In genomic region chr4:70705146-70705855, GRCh38 we compare ENCODE assay signal across 1 cellular context.
TF ChIP-seq lines count a peak whose summit lies in the region.

No MANE protein-coding gene starts in this region.

TF ChIP-seq in HepG2, 621 proteins besides CTCF, POLR2A, EP300 and RAD21 (continued from another document and continues in another):
- TF ChIP-seq, protein P1, sequence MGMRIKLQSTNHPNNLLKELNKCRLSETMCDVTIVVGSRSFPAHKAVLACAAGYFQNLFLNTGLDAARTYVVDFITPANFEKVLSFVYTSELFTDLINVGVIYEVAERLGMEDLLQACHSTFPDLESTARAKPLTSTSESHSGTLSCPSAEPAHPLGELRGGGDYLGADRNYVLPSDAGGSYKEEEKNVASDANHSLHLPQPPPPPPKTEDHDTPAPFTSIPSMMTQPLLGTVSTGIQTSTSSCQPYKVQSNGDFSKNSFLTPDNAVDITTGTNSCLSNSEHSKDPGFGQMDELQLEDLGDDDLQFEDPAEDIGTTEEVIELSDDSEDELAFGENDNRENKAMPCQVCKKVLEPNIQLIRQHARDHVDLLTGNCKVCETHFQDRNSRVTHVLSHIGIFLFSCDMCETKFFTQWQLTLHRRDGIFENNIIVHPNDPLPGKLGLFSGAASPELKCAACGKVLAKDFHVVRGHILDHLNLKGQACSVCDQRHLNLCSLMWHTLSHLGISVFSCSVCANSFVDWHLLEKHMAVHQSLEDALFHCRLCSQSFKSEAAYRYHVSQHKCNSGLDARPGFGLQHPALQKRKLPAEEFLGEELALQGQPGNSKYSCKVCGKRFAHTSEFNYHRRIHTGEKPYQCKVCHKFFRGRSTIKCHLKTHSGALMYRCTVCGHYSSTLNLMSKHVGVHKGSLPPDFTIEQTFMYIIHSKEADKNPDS (CRISPR knock-in tag; IDR thresholded peaks at IDR 0.05), result no peak
- TF ChIP-seq HNRNPLL (IDR thresholded peaks at IDR 0.05; ENCODE audit: low read depth, low read length, poor library complexity, severe bottlenecking), result peak; percentile 86
- no peak for TF ChIP-seq ZFP37 (CRISPR knock-in tag; IDR thresholded peaks at IDR 0.05; ENCODE audit: borderline replicate concordance)
- no peak for TF ChIP-seq CEBPZ (IDR thresholded peaks at IDR 0.05; ENCODE audit: low read length)
- TF ChIP-seq ZNF567 (CRISPR knock-in tag; IDR thresholded peaks at IDR 0.05; ENCODE audit: borderline replicate concordance), result no peak
- TF ChIP-seq ZNF17 (CRISPR knock-in tag; IDR thresholded peaks at IDR 0.05), result no peak
- TF ChIP-seq HNRNPK (IDR thresholded peaks at IDR 0.05; ENCODE audit: low read depth, low read length, poor library complexity, severe bottlenecking), result no peak
- TF ChIP-seq PAWR (CRISPR knock-in tag; IDR thresholded peaks at IDR 0.05; ENCODE audit: borderline replicate concordance), result no peak
- TF ChIP-seq MAFF (IDR thresholded peaks at IDR 0.05; ENCODE audit: low read depth, low read length), result no peak
- TF ChIP-seq PTBP1 (IDR thresholded peaks at IDR 0.05; ENCODE audit: low read depth, low read length, poor library complexity, severe bottlenecking), result no peak
- TF ChIP-seq BRD4 (CRISPR knock-in tag; IDR thresholded peaks at IDR 0.05), result no peak
- no peak for TF ChIP-seq ATF7 (IDR thresholded peaks at IDR 0.05)
- TF ChIP-seq ATF7 (CRISPR knock-in tag; IDR thresholded peaks at IDR 0.05), result no peak
- no peak for TF ChIP-seq STAT5B (CRISPR knock-in tag; IDR thresholded peaks at IDR 0.05)
- TF ChIP-seq, protein P2, sequence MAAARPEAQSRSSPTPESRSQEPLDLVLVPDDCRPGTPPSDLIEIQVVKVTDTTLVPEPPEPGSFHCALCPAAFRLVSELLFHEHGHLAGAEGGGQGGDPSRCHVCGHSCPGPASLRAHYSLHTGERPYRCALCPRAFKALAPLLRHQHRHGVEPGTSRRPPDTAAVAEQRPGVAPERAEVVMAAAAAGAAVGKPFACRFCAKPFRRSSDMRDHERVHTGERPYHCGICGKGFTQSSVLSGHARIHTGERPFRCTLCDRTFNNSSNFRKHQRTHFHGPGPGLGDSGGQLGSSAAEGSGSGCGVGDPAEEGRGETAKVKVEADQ (CRISPR knock-in tag; IDR thresholded peaks at IDR 0.05; ENCODE audit: borderline replicate concordance), result no peak; the same call in 1 of the 2 replicates
- peak; percentile 97 for TF ChIP-seq PATZ1 (CRISPR knock-in tag; IDR thresholded peaks at IDR 0.05)
- TF ChIP-seq TEAD3 (CRISPR knock-in tag; optimal IDR thresholded peaks at IDR 0.05; ENCODE audit: borderline replicate concordance), result no peak
- no peak for TF ChIP-seq SMC3 (IDR thresholded peaks at IDR 0.05; ENCODE audit: low read length)
- 0 out of 2 replicates have a peak, but pooled peaks have one; percentile 27 for TF ChIP-seq MYNN (CRISPR knock-in tag; IDR thresholded peaks at IDR 0.05; ENCODE audit: low read depth)
- TF ChIP-seq ZNF775 (CRISPR knock-in tag; IDR thresholded peaks at IDR 0.05; ENCODE audit: borderline replicate concordance), result no peak
- TF ChIP-seq NFRKB (IDR thresholded peaks at IDR 0.05), result no peak
- TF ChIP-seq, protein P3, sequence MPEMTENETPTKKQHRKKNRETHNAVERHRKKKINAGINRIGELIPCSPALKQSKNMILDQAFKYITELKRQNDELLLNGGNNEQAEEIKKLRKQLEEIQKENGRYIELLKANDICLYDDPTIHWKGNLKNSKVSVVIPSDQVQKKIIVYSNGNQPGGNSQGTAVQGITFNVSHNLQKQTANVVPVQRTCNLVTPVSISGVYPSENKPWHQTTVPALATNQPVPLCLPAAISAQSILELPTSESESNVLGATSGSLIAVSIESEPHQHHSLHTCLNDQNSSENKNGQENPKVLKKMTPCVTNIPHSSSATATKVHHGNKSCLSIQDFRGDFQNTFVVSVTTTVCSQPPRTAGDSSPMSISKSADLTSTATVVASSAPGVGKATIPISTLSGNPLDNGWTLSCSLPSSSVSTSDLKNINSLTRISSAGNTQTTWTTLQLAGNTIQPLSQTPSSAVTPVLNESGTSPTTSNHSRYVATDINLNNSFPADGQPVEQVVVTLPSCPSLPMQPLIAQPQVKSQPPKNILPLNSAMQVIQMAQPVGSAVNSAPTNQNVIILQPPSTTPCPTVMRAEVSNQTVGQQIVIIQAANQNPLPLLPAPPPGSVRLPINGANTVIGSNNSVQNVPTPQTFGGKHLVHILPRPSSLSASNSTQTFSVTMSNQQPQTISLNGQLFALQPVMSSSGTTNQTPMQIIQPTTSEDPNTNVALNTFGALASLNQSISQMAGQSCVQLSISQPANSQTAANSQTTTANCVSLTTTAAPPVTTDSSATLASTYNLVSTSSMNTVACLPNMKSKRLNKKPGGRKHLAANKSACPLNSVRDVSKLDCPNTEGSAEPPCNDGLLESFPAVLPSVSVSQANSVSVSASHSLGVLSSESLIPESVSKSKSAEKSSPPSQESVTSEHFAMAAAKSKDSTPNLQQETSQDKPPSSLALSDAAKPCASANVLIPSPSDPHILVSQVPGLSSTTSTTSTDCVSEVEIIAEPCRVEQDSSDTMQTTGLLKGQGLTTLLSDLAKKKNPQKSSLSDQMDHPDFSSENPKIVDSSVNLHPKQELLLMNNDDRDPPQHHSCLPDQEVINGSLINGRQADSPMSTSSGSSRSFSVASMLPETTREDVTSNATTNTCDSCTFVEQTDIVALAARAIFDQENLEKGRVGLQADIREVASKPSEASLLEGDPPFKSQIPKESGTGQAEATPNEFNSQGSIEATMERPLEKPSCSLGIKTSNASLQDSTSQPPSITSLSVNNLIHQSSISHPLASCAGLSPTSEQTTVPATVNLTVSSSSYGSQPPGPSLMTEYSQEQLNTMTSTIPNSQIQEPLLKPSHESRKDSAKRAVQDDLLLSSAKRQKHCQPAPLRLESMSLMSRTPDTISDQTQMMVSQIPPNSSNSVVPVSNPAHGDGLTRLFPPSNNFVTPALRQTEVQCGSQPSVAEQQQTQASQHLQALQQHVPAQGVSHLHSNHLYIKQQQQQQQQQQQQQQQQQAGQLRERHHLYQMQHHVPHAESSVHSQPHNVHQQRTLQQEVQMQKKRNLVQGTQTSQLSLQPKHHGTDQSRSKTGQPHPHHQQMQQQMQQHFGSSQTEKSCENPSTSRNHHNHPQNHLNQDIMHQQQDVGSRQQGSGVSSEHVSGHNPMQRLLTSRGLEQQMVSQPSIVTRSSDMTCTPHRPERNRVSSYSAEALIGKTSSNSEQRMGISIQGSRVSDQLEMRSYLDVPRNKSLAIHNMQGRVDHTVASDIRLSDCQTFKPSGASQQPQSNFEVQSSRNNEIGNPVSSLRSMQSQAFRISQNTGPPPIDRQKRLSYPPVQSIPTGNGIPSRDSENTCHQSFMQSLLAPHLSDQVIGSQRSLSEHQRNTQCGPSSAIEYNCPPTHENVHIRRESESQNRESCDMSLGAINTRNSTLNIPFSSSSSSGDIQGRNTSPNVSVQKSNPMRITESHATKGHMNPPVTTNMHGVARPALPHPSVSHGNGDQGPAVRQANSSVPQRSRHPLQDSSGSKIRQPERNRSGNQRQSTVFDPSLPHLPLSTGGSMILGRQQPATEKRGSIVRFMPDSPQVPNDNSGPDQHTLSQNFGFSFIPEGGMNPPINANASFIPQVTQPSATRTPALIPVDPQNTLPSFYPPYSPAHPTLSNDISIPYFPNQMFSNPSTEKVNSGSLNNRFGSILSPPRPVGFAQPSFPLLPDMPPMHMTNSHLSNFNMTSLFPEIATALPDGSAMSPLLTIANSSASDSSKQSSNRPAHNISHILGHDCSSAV (CRISPR knock-in tag; IDR thresholded peaks at IDR 0.05; ENCODE audit: borderline replicate concordance), result no peak
- no peak for TF ChIP-seq ZNF234 (CRISPR knock-in tag; conservative IDR thresholded peaks at IDR 0.05)
- no peak; the same call in 1 of the 2 replicates for TF ChIP-seq SPEN (CRISPR knock-in tag; IDR thresholded peaks at IDR 0.05; ENCODE audit: low read depth)
- TF ChIP-seq FOXA1 (IDR thresholded peaks at IDR 0.05), result no peak
- TF ChIP-seq FOXA1 (CRISPR knock-in tag; IDR thresholded peaks at IDR 0.05), result no peak; the same call in 1 of the 2 replicates
- no peak for TF ChIP-seq HNF4A (CRISPR knock-in tag; IDR thresholded peaks at IDR 0.05)
- TF ChIP-seq, protein P4, sequence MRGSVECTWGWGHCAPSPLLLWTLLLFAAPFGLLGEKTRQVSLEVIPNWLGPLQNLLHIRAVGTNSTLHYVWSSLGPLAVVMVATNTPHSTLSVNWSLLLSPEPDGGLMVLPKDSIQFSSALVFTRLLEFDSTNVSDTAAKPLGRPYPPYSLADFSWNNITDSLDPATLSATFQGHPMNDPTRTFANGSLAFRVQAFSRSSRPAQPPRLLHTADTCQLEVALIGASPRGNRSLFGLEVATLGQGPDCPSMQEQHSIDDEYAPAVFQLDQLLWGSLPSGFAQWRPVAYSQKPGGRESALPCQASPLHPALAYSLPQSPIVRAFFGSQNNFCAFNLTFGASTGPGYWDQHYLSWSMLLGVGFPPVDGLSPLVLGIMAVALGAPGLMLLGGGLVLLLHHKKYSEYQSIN (CRISPR knock-in tag; IDR thresholded peaks at IDR 0.05; ENCODE audit: borderline replicate concordance), result no peak
- TF ChIP-seq ATRX (CRISPR knock-in tag; IDR thresholded peaks at IDR 0.05; ENCODE audit: borderline replicate concordance), result no peak
- no peak for TF ChIP-seq ZNF670 (CRISPR knock-in tag; IDR thresholded peaks at IDR 0.05; ENCODE audit: borderline replicate concordance)
- TF ChIP-seq, protein P5, sequence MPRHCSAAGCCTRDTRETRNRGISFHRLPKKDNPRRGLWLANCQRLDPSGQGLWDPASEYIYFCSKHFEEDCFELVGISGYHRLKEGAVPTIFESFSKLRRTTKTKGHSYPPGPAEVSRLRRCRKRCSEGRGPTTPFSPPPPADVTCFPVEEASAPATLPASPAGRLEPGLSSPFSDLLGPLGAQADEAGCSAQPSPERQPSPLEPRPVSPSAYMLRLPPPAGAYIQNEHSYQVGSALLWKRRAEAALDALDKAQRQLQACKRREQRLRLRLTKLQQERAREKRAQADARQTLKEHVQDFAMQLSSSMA (CRISPR knock-in tag; IDR thresholded peaks at IDR 0.05), result no peak
- TF ChIP-seq KAT8 (CRISPR knock-in tag; IDR thresholded peaks at IDR 0.05), result peak; percentile 66; the same call in 1 of the 2 replicates
- no peak for TF ChIP-seq ZNF788 (CRISPR knock-in tag; IDR thresholded peaks at IDR 0.05; ENCODE audit: borderline replicate concordance)
- no peak for TF ChIP-seq ZFP36L1 (CRISPR knock-in tag; IDR thresholded peaks at IDR 0.05)
- TF ChIP-seq ZHX1 (CRISPR knock-in tag; IDR thresholded peaks at IDR 0.05; ENCODE audit: low read depth), result no peak
- TF ChIP-seq, protein P6, sequence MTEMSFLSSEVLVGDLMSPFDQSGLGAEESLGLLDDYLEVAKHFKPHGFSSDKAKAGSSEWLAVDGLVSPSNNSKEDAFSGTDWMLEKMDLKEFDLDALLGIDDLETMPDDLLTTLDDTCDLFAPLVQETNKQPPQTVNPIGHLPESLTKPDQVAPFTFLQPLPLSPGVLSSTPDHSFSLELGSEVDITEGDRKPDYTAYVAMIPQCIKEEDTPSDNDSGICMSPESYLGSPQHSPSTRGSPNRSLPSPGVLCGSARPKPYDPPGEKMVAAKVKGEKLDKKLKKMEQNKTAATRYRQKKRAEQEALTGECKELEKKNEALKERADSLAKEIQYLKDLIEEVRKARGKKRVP (CRISPR knock-in tag; IDR thresholded peaks at IDR 0.05), result no peak
- no peak for TF ChIP-seq ZNF678 (CRISPR knock-in tag; IDR thresholded peaks at IDR 0.05)
- TF ChIP-seq SMYD3 (CRISPR knock-in tag; IDR thresholded peaks at IDR 0.05), result peak; percentile 63; the same call in 1 of the 2 replicates
